ENCODE assay signal across 1 cellular context in the genomic region with DNA sequence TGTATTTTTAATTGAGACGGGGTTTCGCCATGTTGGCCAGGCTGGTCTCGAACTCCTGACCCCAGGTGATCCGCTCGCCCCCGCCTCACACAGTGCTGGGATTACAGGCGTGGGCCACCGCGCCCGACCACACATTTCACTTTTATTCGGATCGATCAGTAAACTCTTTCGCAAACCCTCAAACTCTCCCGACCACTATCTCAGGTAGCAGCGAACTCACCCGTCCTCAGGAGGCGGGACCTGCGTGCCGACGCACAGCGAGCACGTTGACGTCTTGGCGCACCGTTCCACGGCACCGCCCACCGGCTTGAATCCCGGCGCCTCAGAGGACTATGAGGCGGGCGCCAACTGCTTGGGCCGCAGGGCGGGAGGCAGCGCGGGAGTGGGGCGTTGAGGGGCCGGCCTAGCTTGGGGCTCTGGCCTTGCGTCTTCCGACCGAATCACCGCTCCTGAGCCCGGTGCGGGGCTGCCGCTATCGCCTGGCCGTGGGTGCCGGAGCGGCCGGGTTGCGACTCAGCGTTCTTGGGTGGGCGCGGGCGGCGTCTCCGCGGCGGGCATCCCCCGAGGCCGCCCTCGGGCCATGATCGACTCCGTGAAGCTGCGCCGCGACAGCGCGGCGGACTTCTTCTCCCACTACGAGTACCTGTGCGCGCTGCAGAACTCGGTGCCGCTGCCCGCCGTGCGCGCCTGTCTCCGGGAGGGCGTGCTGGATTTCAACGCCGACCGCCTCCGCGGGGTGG.
TF ChIP-seq lines count a peak whose summit lies in the region.

A gene with protein sequence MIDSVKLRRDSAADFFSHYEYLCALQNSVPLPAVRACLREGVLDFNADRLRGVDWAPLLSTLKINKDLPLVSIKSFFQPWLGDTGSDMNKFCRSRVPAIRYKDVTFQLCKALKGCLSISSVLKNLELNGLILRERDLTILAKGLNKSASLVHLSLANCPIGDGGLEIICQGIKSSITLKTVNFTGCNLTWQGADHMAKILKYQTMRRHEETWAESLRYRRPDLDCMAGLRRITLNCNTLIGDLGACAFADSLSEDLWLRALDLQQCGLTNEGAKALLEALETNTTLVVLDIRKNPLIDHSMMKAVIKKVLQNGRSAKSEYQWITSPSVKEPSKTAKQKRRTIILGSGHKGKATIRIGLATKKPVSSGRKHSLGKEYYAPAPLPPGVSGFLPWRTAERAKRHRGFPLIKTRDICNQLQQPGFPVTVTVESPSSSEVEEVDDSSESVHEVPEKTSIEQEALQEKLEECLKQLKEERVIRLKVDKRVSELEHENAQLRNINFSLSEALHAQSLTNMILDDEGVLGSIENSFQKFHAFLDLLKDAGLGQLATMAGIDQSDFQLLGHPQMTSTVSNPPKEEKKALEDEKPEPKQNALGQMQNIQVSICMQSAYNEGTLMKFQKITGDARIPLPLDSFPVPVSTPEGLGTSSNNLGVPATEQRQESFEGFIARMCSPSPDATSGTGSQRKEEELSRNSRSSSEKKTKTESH (plus strand): TSS at position 305 of the 740 bp plus-strand sequence. CDS start 276 bp downstream, at position 581.

TF ChIP-seq in HepG2, 621 proteins besides CTCF, POLR2A, EP300 and RAD21 (continued from another document and continues in another):
- TF ChIP-seq SAFB2 (CRISPR knock-in tag; IDR thresholded peaks at IDR 0.05; ENCODE audit: borderline replicate concordance, low read depth) (peak; percentile 55; the same call in 1 of the 2 replicates), HNRNPH1 (optimal IDR thresholded peaks at IDR 0.05; ENCODE audit: low read depth, low read length) (no peak), ZNF33A (CRISPR knock-in tag; IDR thresholded peaks at IDR 0.05; ENCODE audit: borderline replicate concordance) (no peak), ZSCAN12 (CRISPR knock-in tag; IDR thresholded peaks at IDR 0.05) (peak; percentile 39), GPN1 (CRISPR knock-in tag; IDR thresholded peaks at IDR 0.05; ENCODE audit: borderline replicate concordance) (no peak), TRIM24 (CRISPR knock-in tag; IDR thresholded peaks at IDR 0.05) (no peak), ZNF670 (CRISPR knock-in tag; IDR thresholded peaks at IDR 0.05; ENCODE audit: borderline replicate concordance) (no peak; the same call in 1 of the 2 replicates), PAX8 (CRISPR knock-in tag; IDR thresholded peaks at IDR 0.05; ENCODE audit: borderline replicate concordance) (no peak), ZNF549 (CRISPR knock-in tag; IDR thresholded peaks at IDR 0.05) (no peak), ZNF552 (CRISPR knock-in tag; IDR thresholded peaks at IDR 0.05; ENCODE audit: borderline replicate concordance) (peak; percentile 87; the same call in 1 of the 2 replicates), FOXC1 (CRISPR knock-in tag; IDR thresholded peaks at IDR 0.05; ENCODE audit: borderline replicate concordance) (peak; percentile 91), CEBPG (CRISPR knock-in tag; IDR thresholded peaks at IDR 0.05) (peak; percentile 78), ZEB1 (IDR thresholded peaks at IDR 0.05; ENCODE audit: insufficient replicate concordance, low read depth) (peak; percentile 65), EED (CRISPR knock-in tag; IDR thresholded peaks at IDR 0.05) (no peak), ZNF20 (CRISPR knock-in tag; IDR thresholded peaks at IDR 0.05) (no peak), SMARCC2 (IDR thresholded peaks at IDR 0.05) (no peak), POLR2AphosphoS2 (IDR thresholded peaks at IDR 0.05; ENCODE audit: low read depth, low read length) (no peak)
- TF ChIP-seq, protein P1, sequence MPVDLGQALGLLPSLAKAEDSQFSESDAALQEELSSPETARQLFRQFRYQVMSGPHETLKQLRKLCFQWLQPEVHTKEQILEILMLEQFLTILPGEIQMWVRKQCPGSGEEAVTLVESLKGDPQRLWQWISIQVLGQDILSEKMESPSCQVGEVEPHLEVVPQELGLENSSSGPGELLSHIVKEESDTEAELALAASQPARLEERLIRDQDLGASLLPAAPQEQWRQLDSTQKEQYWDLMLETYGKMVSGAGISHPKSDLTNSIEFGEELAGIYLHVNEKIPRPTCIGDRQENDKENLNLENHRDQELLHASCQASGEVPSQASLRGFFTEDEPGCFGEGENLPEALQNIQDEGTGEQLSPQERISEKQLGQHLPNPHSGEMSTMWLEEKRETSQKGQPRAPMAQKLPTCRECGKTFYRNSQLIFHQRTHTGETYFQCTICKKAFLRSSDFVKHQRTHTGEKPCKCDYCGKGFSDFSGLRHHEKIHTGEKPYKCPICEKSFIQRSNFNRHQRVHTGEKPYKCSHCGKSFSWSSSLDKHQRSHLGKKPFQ (CRISPR knock-in tag; IDR thresholded peaks at IDR 0.05; ENCODE audit: insufficient replicate concordance): peak; percentile 86
- TF ChIP-seq, protein P2, sequence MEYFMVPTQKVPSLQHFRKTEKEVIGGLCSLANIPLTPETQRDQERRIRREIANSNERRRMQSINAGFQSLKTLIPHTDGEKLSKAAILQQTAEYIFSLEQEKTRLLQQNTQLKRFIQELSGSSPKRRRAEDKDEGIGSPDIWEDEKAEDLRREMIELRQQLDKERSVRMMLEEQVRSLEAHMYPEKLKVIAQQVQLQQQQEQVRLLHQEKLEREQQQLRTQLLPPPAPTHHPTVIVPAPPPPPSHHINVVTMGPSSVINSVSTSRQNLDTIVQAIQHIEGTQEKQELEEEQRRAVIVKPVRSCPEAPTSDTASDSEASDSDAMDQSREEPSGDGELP (IDR thresholded peaks at IDR 0.05; ENCODE audit: borderline replicate concordance, low read depth): peak; percentile 5; the same call in 1 of the 2 replicates
- TF ChIP-seq, protein P3, sequence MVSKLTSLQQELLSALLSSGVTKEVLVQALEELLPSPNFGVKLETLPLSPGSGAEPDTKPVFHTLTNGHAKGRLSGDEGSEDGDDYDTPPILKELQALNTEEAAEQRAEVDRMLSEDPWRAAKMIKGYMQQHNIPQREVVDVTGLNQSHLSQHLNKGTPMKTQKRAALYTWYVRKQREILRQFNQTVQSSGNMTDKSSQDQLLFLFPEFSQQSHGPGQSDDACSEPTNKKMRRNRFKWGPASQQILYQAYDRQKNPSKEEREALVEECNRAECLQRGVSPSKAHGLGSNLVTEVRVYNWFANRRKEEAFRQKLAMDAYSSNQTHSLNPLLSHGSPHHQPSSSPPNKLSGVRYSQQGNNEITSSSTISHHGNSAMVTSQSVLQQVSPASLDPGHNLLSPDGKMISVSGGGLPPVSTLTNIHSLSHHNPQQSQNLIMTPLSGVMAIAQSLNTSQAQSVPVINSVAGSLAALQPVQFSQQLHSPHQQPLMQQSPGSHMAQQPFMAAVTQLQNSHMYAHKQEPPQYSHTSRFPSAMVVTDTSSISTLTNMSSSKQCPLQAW (CRISPR knock-in tag; IDR thresholded peaks at IDR 0.05): 0 out of 2 replicates have a peak, but pooled peaks have one; percentile 44
- TF ChIP-seq, protein P4, sequence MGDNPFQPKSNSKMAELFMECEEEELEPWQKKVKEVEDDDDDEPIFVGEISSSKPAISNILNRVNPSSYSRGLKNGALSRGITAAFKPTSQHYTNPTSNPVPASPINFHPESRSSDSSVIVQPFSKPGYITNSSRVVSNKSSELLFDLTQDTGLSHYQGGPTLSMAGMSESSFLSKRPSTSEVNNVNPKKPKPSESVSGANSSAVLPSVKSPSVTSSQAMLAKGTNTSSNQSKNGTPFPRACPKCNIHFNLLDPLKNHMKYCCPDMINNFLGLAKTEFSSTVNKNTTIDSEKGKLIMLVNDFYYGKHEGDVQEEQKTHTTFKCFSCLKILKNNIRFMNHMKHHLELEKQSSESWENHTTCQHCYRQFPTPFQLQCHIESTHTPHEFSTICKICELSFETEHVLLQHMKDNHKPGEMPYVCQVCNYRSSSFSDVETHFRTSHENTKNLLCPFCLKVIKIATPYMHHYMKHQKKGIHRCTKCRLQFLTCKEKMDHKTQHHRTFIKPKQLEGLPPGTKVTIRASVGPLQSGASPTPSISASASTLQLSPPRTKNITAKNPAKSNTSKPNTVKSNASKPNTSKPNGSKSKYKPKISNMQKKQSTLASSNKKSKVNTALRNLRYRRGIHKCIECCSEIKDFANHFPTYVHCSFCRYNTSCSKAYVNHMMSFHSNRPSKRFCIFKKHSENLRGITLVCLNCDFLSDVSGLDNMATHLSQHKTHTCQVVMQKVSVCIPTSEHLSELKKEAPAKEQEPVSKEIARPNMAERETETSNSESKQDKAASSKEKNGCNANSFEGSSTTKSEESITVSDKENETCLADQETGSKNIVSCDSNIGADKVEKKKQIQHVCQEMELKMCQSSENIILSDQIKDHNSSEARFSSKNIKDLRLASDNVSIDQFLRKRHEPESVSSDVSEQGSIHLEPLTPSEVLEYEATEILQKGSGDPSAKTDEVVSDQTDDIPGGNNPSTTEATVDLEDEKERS (CRISPR knock-in tag; IDR thresholded peaks at IDR 0.05): peak; percentile 78; the same call in 1 of the 2 replicates
- TF ChIP-seq, protein P5, sequence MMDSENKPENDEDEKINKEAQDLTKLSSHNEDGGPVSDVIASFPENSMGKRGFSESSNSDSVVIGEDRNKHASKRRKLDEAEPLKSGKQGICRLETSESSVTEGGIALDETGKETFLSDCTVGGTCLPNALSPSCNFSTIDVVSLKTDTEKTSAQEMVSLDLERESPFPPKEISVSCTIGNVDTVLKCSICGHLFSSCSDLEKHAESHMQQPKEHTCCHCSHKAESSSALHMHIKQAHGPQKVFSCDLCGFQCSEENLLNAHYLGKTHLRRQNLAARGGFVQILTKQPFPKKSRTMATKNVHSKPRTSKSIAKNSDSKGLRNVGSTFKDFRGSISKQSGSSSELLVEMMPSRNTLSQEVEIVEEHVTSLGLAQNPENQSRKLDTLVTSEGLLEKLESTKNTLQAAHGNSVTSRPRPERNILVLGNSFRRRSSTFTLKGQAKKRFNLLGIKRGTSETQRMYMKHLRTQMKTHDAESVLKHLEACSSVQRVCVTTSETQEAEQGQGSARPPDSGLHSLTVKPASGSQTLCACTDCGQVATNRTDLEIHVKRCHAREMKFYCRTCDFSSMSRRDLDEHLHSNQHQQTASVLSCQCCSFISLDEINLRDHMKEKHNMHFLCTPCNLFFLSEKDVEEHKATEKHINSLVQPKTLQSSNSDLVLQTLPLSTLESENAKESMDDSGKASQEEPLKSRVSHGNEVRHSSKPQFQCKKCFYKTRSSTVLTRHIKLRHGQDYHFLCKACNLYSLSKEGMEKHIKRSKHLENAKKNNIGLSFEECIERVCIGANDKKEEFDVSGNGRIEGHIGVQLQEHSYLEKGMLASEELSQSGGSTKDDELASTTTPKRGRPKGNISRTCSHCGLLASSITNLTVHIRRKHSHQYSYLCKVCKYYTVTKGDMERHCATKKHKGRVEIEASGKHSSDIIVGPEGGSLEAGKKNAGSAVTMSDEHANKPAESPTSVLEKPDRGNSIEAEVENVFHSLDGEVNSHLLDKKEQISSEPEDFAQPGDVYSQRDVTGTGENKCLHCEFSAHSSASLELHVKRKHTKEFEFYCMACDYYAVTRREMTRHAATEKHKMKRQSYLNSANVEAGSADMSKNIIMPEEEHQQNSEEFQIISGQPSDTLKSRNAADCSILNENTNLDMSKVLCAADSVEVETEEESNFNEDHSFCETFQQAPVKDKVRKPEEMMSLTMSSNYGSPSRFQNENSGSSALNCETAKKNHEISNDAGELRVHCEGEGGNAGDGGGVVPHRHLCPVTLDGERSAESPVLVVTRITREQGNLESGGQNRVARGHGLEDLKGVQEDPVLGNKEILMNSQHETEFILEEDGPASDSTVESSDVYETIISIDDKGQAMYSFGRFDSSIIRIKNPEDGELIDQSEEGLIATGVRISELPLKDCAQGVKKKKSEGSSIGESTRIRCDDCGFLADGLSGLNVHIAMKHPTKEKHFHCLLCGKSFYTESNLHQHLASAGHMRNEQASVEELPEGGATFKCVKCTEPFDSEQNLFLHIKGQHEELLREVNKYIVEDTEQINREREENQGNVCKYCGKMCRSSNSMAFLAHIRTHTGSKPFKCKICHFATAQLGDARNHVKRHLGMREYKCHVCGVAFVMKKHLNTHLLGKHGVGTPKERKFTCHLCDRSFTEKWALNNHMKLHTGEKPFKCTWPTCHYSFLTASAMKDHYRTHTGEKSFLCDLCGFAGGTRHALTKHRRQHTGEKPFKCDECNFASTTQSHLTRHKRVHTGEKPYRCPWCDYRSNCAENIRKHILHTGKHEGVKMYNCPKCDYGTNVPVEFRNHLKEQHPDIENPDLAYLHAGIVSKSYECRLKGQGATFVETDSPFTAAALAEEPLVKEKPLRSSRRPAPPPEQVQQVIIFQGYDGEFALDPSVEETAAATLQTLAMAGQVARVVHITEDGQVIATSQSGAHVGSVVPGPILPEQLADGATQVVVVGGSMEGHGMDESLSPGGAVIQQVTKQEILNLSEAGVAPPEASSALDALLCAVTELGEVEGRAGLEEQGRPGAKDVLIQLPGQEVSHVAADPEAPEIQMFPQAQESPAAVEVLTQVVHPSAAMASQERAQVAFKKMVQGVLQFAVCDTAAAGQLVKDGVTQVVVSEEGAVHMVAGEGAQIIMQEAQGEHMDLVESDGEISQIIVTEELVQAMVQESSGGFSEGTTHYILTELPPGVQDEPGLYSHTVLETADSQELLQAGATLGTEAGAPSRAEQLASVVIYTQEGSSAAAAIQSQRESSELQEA (CRISPR knock-in tag; IDR thresholded peaks at IDR 0.05; ENCODE audit: not compliant biosample characterization): peak; percentile 58
- TF ChIP-seq, protein P6, sequence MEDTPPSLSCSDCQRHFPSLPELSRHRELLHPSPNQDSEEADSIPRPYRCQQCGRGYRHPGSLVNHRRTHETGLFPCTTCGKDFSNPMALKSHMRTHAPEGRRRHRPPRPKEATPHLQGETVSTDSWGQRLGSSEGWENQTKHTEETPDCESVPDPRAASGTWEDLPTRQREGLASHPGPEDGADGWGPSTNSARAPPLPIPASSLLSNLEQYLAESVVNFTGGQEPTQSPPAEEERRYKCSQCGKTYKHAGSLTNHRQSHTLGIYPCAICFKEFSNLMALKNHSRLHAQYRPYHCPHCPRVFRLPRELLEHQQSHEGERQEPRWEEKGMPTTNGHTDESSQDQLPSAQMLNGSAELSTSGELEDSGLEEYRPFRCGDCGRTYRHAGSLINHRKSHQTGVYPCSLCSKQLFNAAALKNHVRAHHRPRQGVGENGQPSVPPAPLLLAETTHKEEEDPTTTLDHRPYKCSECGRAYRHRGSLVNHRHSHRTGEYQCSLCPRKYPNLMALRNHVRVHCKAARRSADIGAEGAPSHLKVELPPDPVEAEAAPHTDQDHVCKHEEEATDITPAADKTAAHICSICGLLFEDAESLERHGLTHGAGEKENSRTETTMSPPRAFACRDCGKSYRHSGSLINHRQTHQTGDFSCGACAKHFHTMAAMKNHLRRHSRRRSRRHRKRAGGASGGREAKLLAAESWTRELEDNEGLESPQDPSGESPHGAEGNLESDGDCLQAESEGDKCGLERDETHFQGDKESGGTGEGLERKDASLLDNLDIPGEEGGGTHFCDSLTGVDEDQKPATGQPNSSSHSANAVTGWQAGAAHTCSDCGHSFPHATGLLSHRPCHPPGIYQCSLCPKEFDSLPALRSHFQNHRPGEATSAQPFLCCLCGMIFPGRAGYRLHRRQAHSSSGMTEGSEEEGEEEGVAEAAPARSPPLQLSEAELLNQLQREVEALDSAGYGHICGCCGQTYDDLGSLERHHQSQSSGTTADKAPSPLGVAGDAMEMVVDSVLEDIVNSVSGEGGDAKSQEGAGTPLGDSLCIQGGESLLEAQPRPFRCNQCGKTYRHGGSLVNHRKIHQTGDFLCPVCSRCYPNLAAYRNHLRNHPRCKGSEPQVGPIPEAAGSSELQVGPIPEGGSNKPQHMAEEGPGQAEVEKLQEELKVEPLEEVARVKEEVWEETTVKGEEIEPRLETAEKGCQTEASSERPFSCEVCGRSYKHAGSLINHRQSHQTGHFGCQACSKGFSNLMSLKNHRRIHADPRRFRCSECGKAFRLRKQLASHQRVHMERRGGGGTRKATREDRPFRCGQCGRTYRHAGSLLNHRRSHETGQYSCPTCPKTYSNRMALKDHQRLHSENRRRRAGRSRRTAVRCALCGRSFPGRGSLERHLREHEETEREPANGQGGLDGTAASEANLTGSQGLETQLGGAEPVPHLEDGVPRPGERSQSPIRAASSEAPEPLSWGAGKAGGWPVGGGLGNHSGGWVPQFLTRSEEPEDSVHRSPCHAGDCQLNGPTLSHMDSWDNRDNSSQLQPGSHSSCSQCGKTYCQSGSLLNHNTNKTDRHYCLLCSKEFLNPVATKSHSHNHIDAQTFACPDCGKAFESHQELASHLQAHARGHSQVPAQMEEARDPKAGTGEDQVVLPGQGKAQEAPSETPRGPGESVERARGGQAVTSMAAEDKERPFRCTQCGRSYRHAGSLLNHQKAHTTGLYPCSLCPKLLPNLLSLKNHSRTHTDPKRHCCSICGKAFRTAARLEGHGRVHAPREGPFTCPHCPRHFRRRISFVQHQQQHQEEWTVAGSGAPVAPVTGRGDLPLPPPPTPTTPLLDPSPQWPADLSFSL (CRISPR knock-in tag; IDR thresholded peaks at IDR 0.05): no peak
